ENCODE assay signal across 26 cellular contexts in genomic region chr2:171308280-171309054, GRCh38.
A peak's percentile ranks its signal among the peaks of the same experiment; 100 is the strongest.
DNase-seq lines count a peak whose midpoint lies in the region; ATAC-seq, FAIRE-seq and TF ChIP-seq lines count a peak whose summit lies in the region.
"Had no signal": no experiment of that assay in that cellular context is flagged by ENCODE, and none has a peak within 500 bp of the region (broad histone marks: within the 10 kb centered on the region; RNA-seq: fewer than 3 reads in every experiment).

No MANE protein-coding gene starts in this region.

- no peak for DNase-seq in activated CD4-positive, alpha-beta T cell treated with anti-CD3 and anti-CD28 coated beads for 36 hours
- DNase-seq in activated CD4-positive, alpha-beta T cell treated with anti-CD3 and anti-CD28 coated beads for 1 hour = no peak
- DNase-seq in kidney (no peak), left ventricle myocardium superior (no peak), DMS 273 (lab: John Stamatoyannopoulos, UW; ENCODE audit: unreplicated experiment) (no peak), PC-3 (no peak)
- DNase-seq: DMS53, EL, Kasumi-1, NCI-H1105, NCI-H146, NCI-H2029, NCI-H2171, NCI-H345, NCI-H524, NCI-H774, PC-9, SHP77 treated with DMSO at 0.1 percent for 48 hours, SW 1271 had no signal

- H3K36me3 ChIP-seq in kidney (ENCODE audit: control insufficient read depth in 1 of 2, insufficient read depth in 2 of 2, low read length in 2 of 2) = no peaks in the 10 kb centered on the region
- peaks cover 2% of the 10 kb centered on the region; the same call in 1 of the 2 replicates for H3K36me3 ChIP-seq in PC-3 (ENCODE audit: low read depth, low read length)

- intact Hi-C loops in activated CD4-positive, alpha-beta T cell treated with anti-CD3 and anti-CD28 coated beads for 36 hours (cut with DNase I, micrococcal nuclease) = no loop called here
- intact Hi-C loops in kidney (cut with DNase I) = no loop called here
- intact Hi-C loops in left ventricle myocardium superior (cut with micrococcal nuclease) = no loop called here
- intact Hi-C loops in PC-3 (cut with micrococcal nuclease) = no loop called here

- H3K9me3 ChIP-seq in kidney (ENCODE audit: control insufficient read depth in 1 of 2, low read length in 2 of 2) (peaks cover 0 to 2% of the 10 kb centered on the region in 2 donors), PC-3 (ENCODE audit: low read length) (no peaks in the 10 kb centered on the region)

- H4K20me1 ChIP-seq in PC-3 (ENCODE audit: low read length) = no peaks in the 10 kb centered on the region

- H3K27me3 Mint-ChIP-seq in activated CD4-positive, alpha-beta T cell treated with anti-CD3 and anti-CD28 coated beads for 36 hours = no peaks in the 10 kb centered on the region
- H3K27me3 Mint-ChIP-seq: B cell had no signal

- peaks cover 5% of the 10 kb centered on the region for H3K4me1 Mint-ChIP-seq in activated CD4-positive, alpha-beta T cell treated with anti-CD3 and anti-CD28 coated beads for 36 hours
- H3K4me1 Mint-ChIP-seq: CD14-positive monocyte had no signal

- H3K9ac ChIP-seq in kidney (ENCODE audit: low read length in 2 of 2) (no peak overlapping the region), PC-3 (ENCODE audit: low read length) (no peak overlapping the region)

- peaks cover 15% of the 10 kb centered on the region for H3K9me3 Mint-ChIP-seq in activated CD4-positive, alpha-beta T cell treated with anti-CD3 and anti-CD28 coated beads for 36 hours (ENCODE audit: low read depth)

- H3K4me1 ChIP-seq in kidney (ENCODE audit: control insufficient read depth in 1 of 2, insufficient read depth in 1 of 2, low read depth in 1 of 2, low read length in 2 of 2) (no peaks in the 10 kb centered on the region), PC-3 (ENCODE audit: insufficient read depth, low read length) (peaks cover 6% of the 10 kb centered on the region; the same call in 1 of the 2 replicates)
- H3K4me1 ChIP-seq: A549 had no signal

- H3K4me3 ChIP-seq in kidney (ENCODE audit: low read length in 2 of 2) = no peak overlapping the region
- no peak overlapping the region for H3K4me3 ChIP-seq in PC-3 (ENCODE audit: low read length)
- H3K4me3 ChIP-seq: A549, PC-9, SK-N-MC had no signal

- CTCF ChIA-PET in activated CD4-positive, alpha-beta T cell treated with anti-CD3 and anti-CD28 coated beads for 36 hours (lab: Charles Lee) = interaction anchor here (0.6 to 0.7 kb wide), 2 partner anchors 16 to 146 kb away, joined by 3 to 4 read pairs; no protein-coding TSS in a partner anchor
- CTCF ChIA-PET in PC-3 (lab: Charles Lee) = no interaction called here

- no peak overlapping the region for H2AFZ ChIP-seq in PC-3 (ENCODE audit: low read length)
- H2AFZ ChIP-seq: PC-9 had no signal

- no peak overlapping the region for H3K4me3 Mint-ChIP-seq in activated CD4-positive, alpha-beta T cell treated with anti-CD3 and anti-CD28 coated beads for 36 hours
- H3K4me3 Mint-ChIP-seq: CD14-positive monocyte had no signal

- H3F3A ChIP-seq in PC-3 (ENCODE audit: low read length, unreplicated experiment) = no peaks in the 10 kb centered on the region

- H3K4me2 ChIP-seq in PC-3 (ENCODE audit: low read length) = no peak overlapping the region
- H3K4me2 ChIP-seq: A549, PC-9 had no signal

- peaks cover 17% of the 10 kb centered on the region for H3K36me3 Mint-ChIP-seq in activated CD4-positive, alpha-beta T cell treated with anti-CD3 and anti-CD28 coated beads for 36 hours (ENCODE audit: low read depth)

- H3K27ac Mint-ChIP-seq in activated CD4-positive, alpha-beta T cell treated with anti-CD3 and anti-CD28 coated beads for 36 hours = no peak overlapping the region
- H3K27ac Mint-ChIP-seq: CD14-positive monocyte had no signal

- BruUV-seq in PC-3 (replicated peaks; lab: Mats Ljungman, UMichigan) = no TSS peak

- POLR2A ChIA-PET in activated CD4-positive, alpha-beta T cell treated with anti-CD3 and anti-CD28 coated beads for 36 hours (lab: Charles Lee) = no interaction called here
- POLR2A ChIA-PET in PC-3 (lab: Charles Lee; ENCODE audit: unreplicated experiment) = no interaction called here

- H3K27me3 ChIP-seq in PC-3 (ENCODE audit: low read length) = no peaks in the 10 kb centered on the region

- ATAC-seq in activated CD4-positive, alpha-beta T cell treated with anti-CD3 and anti-CD28 coated beads for 36 hours = peak; percentile 9
- ATAC-seq in left ventricle myocardium superior (no peak), PC-3 (no peak)
- ATAC-seq: A549 had no signal

- no peaks in the 10 kb centered on the region for H3K9me2 ChIP-seq in PC-3 (replicated peaks; ENCODE audit: low read length)

- TF ChIP-seq CTCF in kidney (IDR thresholded peaks at IDR 0.05; ENCODE audit: borderline replicate concordance, extremely low read depth, insufficient read depth) = no peak
- TF ChIP-seq CTCF in PC-3 (conservative IDR thresholded peaks at IDR 0.05; ENCODE audit: low read depth, low read length) = no peak

- H3K79me2 ChIP-seq in PC-3 (ENCODE audit: low read length) = no peaks in the 10 kb centered on the region

- FAIRE-seq in TTC549 (lab: Jason Lieb, UNC) (peak; percentile 95), kidney (lab: Jason Lieb, UNC) (peak; percentile 93)
- FAIRE-seq: A549, H54 had no signal

- H3K27ac ChIP-seq in kidney (ENCODE audit: low read depth in 2 of 2, low read length in 2 of 2) (no peak overlapping the region), PC-3 (ENCODE audit: low read length) (no peak overlapping the region)
- H3K27ac ChIP-seq: A549, PC-9, RWPE1, SK-N-MC had no signal
